In genomic region chr21:33362044-33362555, GRCh38 we compare ENCODE assay signal across 8 cellular contexts. TPM values are rescaled to one million over a fixed set of nuclear protein-coding genes. Genes with fewer than 3 reads are reported as not detected.
DNase-seq lines count a peak whose midpoint lies in the region; ATAC-seq, FAIRE-seq and TF ChIP-seq lines count a peak whose summit lies in the region.

No MANE protein-coding gene starts in this region.

- TF ChIP-seq CTCF in DND-41 (IDR thresholded peaks at IDR 0.05; ENCODE audit: borderline replicate concordance, extremely low read depth, low read length, poor library complexity, severe bottlenecking) (no peak), LNCaP clone FGC (IDR thresholded peaks at IDR 0.05; ENCODE audit: control insufficient read depth, extremely low read depth, insufficient read depth) (no peak), K562 (IDR thresholded peaks at IDR 0.05 in 2 of 3, conservative IDR thresholded peaks at IDR 0.05 in 1 of 3; ENCODE audit: insufficient read depth in 2 of 3, low read depth in 1 of 3, low read length in 3 of 3) (no peak), lower leg skin (IDR thresholded peaks at IDR 0.05) (no peak), stomach (IDR thresholded peaks at IDR 0.05) (no peak)

- ATAC-seq in DND-41 (ENCODE audit: insufficient read depth, low read depth) (peak; percentile 66), K562 (peak; percentile 51), sciatic nerve (no peak), GM19395 (IDR thresholded peaks at IDR 0.05; ENCODE audit: unreplicated experiment) (no peak)

- H3K4me2 ChIP-seq in DND-41 (ENCODE audit: insufficient read depth, low read length) = peak overlapping the region; percentile 57
- peak overlapping the region; percentile 81 for H3K4me2 ChIP-seq in K562 (ENCODE audit: insufficient read depth, low read length)

- H3K36me3 ChIP-seq in DND-41 (ENCODE audit: insufficient read depth, low read length) = peaks cover 5% of the 10 kb centered on the region
- no peaks in the 10 kb centered on the region for H3K36me3 ChIP-seq in K562 (ENCODE audit: control insufficient read depth, insufficient read depth, low read length)
- H3K36me3 ChIP-seq in stomach = peaks cover 0 to 10% (median 8%) of the 10 kb centered on the region in 4 donors

- POLR2A ChIA-PET in K562 (lab: Yijun Ruan, JAX) = interaction anchor here (0.7 to 2.0 kb wide), 8 partner anchors 9 to 134 kb away, joined by 3 to 12 read pairs (median 5); partner anchors contain the start of genes IFNAR1 and IL10RB

- H3K9ac ChIP-seq in DND-41 (ENCODE audit: low read depth, low read length) = no peak overlapping the region; the same call in 1 of the 2 replicates
- no peak overlapping the region for H3K9ac ChIP-seq in K562 (ENCODE audit: insufficient read depth in 1 of 2, low read depth in 2 of 2, low read length in 2 of 2)

- intact Hi-C loops in K562 (cut with micrococcal nuclease) = loop anchor here (5.0 kb wide), 2 partner anchors 95 to 245 kb away; partner anchors contain the start of gene IL10RB
- intact Hi-C loops in lower leg skin (cut with DNase I; ENCODE audit: low total_unique reads) = loop anchor here (10.0 kb wide), 2 partner anchors 83 to 167 kb away; no protein-coding TSS in a partner anchor
- intact Hi-C loops in stomach (cut with DNase I; ENCODE audit: low total_unique reads) = loop anchor here (10.0 kb wide), 1 partner anchor 83 kb away; no protein-coding TSS in a partner anchor
- intact Hi-C loops in sciatic nerve (cut with DNase I) = no loop called here

- in situ Hi-C loops in K562 (cut with MboI) = no loop called here

- no TSS peak for BruUV-seq in K562 (replicated peaks; lab: Mats Ljungman, UMichigan)

- peaks cover 19% of the 10 kb centered on the region for H3K4me1 ChIP-seq in DND-41 (ENCODE audit: insufficient read depth, low read length)
- H3K4me1 ChIP-seq in K562 (replicated peaks in 1 of 2; ENCODE audit: control insufficient read depth in 2 of 2, insufficient read depth in 2 of 2, low read length in 2 of 2) = peaks cover 9 to 20% of the 10 kb centered on the region in 2 experiments; a peak in 3 of 5 replicates
- peaks cover 15 to 33% (median 28%) of the 10 kb centered on the region in 4 donors for H3K4me1 ChIP-seq in stomach

- DNase-seq in DND-41 (peak; percentile 56), LNCaP clone FGC (ENCODE audit: low read depth) (peak; percentile 28), SW480 (ENCODE audit: low spot score) (peak; percentile 77), K562 (ENCODE audit: extremely low read depth in 1 of 4, low spot score in 3 of 4) (peak in 2 of 4 experiments; percentile 22 to 59), lower leg skin (ENCODE audit: low spot score in 2 of 2) (peak; percentile 43 to 85), stomach (peak; percentile 50), sciatic nerve (ENCODE audit: low spot score) (no peak)

- no peak overlapping the region for H3K27ac ChIP-seq in DND-41 (ENCODE audit: low read length)
- H3K27ac ChIP-seq in K562 (ENCODE audit: extremely low read depth, low read depth, low read length) = no peak overlapping the region
- H3K27ac ChIP-seq in stomach = peak overlapping the region; percentile 22 to 75 (median 57)

- H3K79me2 ChIP-seq in DND-41 (ENCODE audit: insufficient read depth, low read length) (no peaks in the 10 kb centered on the region), K562 (ENCODE audit: control insufficient read depth, insufficient read depth, low read length) (no peaks in the 10 kb centered on the region)

- no peak for TF ChIP-seq RAD21 in K562 (CRISPR knock-in tag; conservative IDR thresholded peaks at IDR 0.05 in 1 of 2, IDR thresholded peaks at IDR 0.05 in 1 of 2)

- H3K4me3 ChIP-seq in DND-41 (ENCODE audit: low read depth in 1 of 2, low read length in 2 of 2) (peak overlapping the region in 1 of 2 experiments; percentile 40; a peak in 2 of 4 replicates), LNCaP clone FGC (ENCODE audit: low read depth, low read length) (peak overlapping the region; percentile 5; the same call in 1 of the 2 replicates), K562 (peak overlapping the region; percentile 23), lower leg skin (ENCODE audit: low read depth, poor library complexity, severe bottlenecking) (no peak overlapping the region), stomach (peak overlapping the region; percentile 8 to 22 (median 13))

- H2AFZ ChIP-seq in DND-41 (ENCODE audit: low read depth, low read length) = peak overlapping the region; percentile 66
- peak overlapping the region; percentile 83 for H2AFZ ChIP-seq in K562 (ENCODE audit: low read depth, low read length)

- no peaks in the 10 kb centered on the region; the same call in 1 of the 2 replicates for H4K20me1 ChIP-seq in DND-41 (ENCODE audit: insufficient read depth, low read length)
- no peaks in the 10 kb centered on the region for H4K20me1 ChIP-seq in K562 (replicated peaks; ENCODE audit: control insufficient read depth, insufficient read depth, low read length)

- TF ChIP-seq EP300 in K562 (IDR thresholded peaks at IDR 0.05; ENCODE audit: low read length) (no peak), stomach (IDR thresholded peaks at IDR 0.05) (no peak)

- FAIRE-seq in K562 (lab: Jason Lieb, UNC) = peak; percentile 49

- TF ChIP-seq POLR2A in K562 (conservative IDR thresholded peaks at IDR 0.05) = peak; percentile 73
- TF ChIP-seq POLR2A in lower leg skin (IDR thresholded peaks at IDR 0.05) = no peak
- no peak for TF ChIP-seq POLR2A in stomach (IDR thresholded peaks at IDR 0.05)

- peaks cover 11% of the 10 kb centered on the region for H3K9me3 ChIP-seq in DND-41 (ENCODE audit: insufficient read depth, low read length, severe bottlenecking)
- H3K9me3 ChIP-seq in K562 (replicated peaks; ENCODE audit: control insufficient read depth, insufficient read depth, low read depth, low read length) = peaks cover 8% of the 10 kb centered on the region
- peaks cover 0 to 9% (median 5%) of the 10 kb centered on the region in 4 donors for H3K9me3 ChIP-seq in stomach

- H3K27me3 ChIP-seq in DND-41 (ENCODE audit: insufficient read depth, low read length, poor library complexity) = no peaks in the 10 kb centered on the region
- H3K27me3 ChIP-seq in K562 (ENCODE audit: control insufficient read depth in 2 of 2, insufficient read depth in 2 of 2, low read length in 2 of 2) = no peaks in the 10 kb centered on the region
- H3K27me3 ChIP-seq in stomach = no peaks in the 10 kb centered on the region

- CTCF ChIA-PET in K562 (lab: Yijun Ruan, JAX; ENCODE audit: low intra/inter-chr PET ratio) = interaction anchor here (0.9 to 2.2 kb wide), 3 partner anchors 14 to 162 kb away, joined by 3 to 14 read pairs (median 11); no protein-coding TSS in a partner anchor

- H3K9me1 ChIP-seq in K562 (ENCODE audit: control insufficient read depth, insufficient read depth, low read length) = no peaks in the 10 kb centered on the region

- WGBS in K562 (ENCODE audit: insufficient coverage, low coverage, missing lambda C conversion rate) = 32% methylated on average over 12 of the region's 12 CpGs
- 32 to 36% methylated on average over 12 of the region's 12 CpGs for WGBS in lower leg skin, 2 donors
- 27 to 46% (median 37%) methylated on average over 12 of the region's 12 CpGs for WGBS in stomach, 5 donors

RNA-seq across cellular contexts. Expression of gene IFNAR1, which starts 37.3 kb away (rescaled TPM):
- 7.7 and 20.5 TPM in 2 replicates for total RNA-seq in K562 (2011; cell fraction: chromatin; rRNA removed; ENCODE audit: low replicate concordance)
- total RNA-seq in K562 (2011; cell fraction: nucleolus; rRNA removed) = 8.7 and 11.3 TPM in 2 replicates
- total RNA-seq in K562 (2011; cell fraction: nucleoplasm; rRNA removed) = 13.3 and 24.0 TPM in 2 replicates
- total RNA-seq in K562 (2014; rRNA removed) (8.6 TPM in 2 replicates), K562 (2014; rRNA removed; fragmentation: Illumina TruSeq; extraction: Trizol) (11.5 and 13.7 TPM in 2 replicates), K562 (2015; rRNA removed; fragmentation: Illumina TruSeq; extraction: Trizol) (10.2 and 12.7 TPM in 2 replicates), K562 (2021) (23.7 and 24.2 TPM in 2 replicates), lower leg skin (10 to 100 TPM; 17.0 to 19.4 (median 19.0) TPM), stomach (10 to 100 TPM in 3 of 5 donors, 1 to 10 TPM in 2; 2.6 to 34.5 (median 14.3) TPM), sciatic nerve (61.7 TPM)
- polyA plus RNA-seq in K562 (2011; rRNA removed) (10.4 and 10.8 TPM in 2 replicates), K562 (2014; fragmentation: Illumina TruSeq; extraction: Trizol) (17.2 and 20.9 TPM in 2 replicates), K562 (2014; fragmentation: Nextera tagmentation; extraction: Ambion mirVana) (10 to 100 TPM; 27.4 to 31.8 TPM), K562 (2014; rRNA removed) (11.0 and 14.8 TPM in 2 replicates), stomach (10 to 100 TPM in 2 of 3 donors, 1 to 10 TPM in 1; 8.3 to 11.8 (median 10.6) TPM)
- 5.4 and 10.1 TPM in 2 replicates for polyA plus RNA-seq in K562 (2011; cell fraction: cytosol; rRNA removed)
- polyA plus RNA-seq in K562 (2011; cell fraction: nucleus; rRNA removed) = 2.8 and 3.5 TPM in 2 replicates
- polyA plus RNA-seq in K562 (2012) = 20.0 and 32.3 TPM in 2 replicates
- polyA minus RNA-seq in K562 (2011; rRNA and poly(A)+ RNA removed) = 21.6 and 28.4 TPM in 2 replicates
- polyA minus RNA-seq in K562 (2011; cell fraction: cytosol; rRNA and poly(A)+ RNA removed) = 10.5 and 11.9 TPM in 2 replicates
- 6.2 and 12.8 TPM in 2 replicates for polyA minus RNA-seq in K562 (2011; cell fraction: nucleus; rRNA and poly(A)+ RNA removed)

RNA-seq across cellular contexts. Expression of gene IFNGR2, which starts 41.1 kb away (rescaled TPM):
- total RNA-seq in K562 (2011; cell fraction: chromatin; rRNA removed; ENCODE audit: low replicate concordance) = 16.2 and 26.5 TPM in 2 replicates
- 28.2 and 28.3 TPM in 2 replicates for total RNA-seq in K562 (2011; cell fraction: nucleolus; rRNA removed)
- 31.7 and 44.8 TPM in 2 replicates for total RNA-seq in K562 (2011; cell fraction: nucleoplasm; rRNA removed)
- total RNA-seq in K562 (2014; rRNA removed) (19.4 and 24.2 TPM in 2 replicates), K562 (2014; rRNA removed; fragmentation: Illumina TruSeq; extraction: Trizol) (28.5 and 31.3 TPM in 2 replicates), K562 (2015; rRNA removed; fragmentation: Illumina TruSeq; extraction: Trizol) (31.3 and 36.8 TPM in 2 replicates), K562 (2021) (28.5 and 29.5 TPM in 2 replicates), lower leg skin (10 to 100 TPM; 46.7 to 74.1 (median 60.9) TPM), stomach (10 to 100 TPM; 35.2 to 89.3 (median 67.8) TPM), sciatic nerve (70.1 TPM)
- polyA plus RNA-seq in K562 (2011; rRNA removed) (58.0 and 81.8 TPM in 2 replicates), K562 (2014; fragmentation: Illumina TruSeq; extraction: Trizol) (35.4 and 44.8 TPM in 2 replicates), K562 (2014; fragmentation: Nextera tagmentation; extraction: Ambion mirVana) (1 to 10 TPM; 6.7 to 8.4 TPM), K562 (2014; rRNA removed) (27.8 and 32.9 TPM in 2 replicates), stomach (10 to 100 TPM; 42.2 to 79.7 (median 47.0) TPM)
- polyA plus RNA-seq in K562 (2011; cell fraction: cytosol; rRNA removed) = 45.1 and 64.7 TPM in 2 replicates
- polyA plus RNA-seq in K562 (2011; cell fraction: nucleus; rRNA removed) = 34.8 and 50.8 TPM in 2 replicates
- 24.4 and 31.8 TPM in 2 replicates for polyA plus RNA-seq in K562 (2012)
- polyA minus RNA-seq in K562 (2011; rRNA and poly(A)+ RNA removed) = 43.8 and 53.1 TPM in 2 replicates
- polyA minus RNA-seq in K562 (2011; cell fraction: cytosol; rRNA and poly(A)+ RNA removed) = 26.9 and 27.4 TPM in 2 replicates
- polyA minus RNA-seq in K562 (2011; cell fraction: nucleus; rRNA and poly(A)+ RNA removed) = 13.1 and 19.8 TPM in 2 replicates

Comparison
In these comparisons a context has a peak if more than half of its experiments do, and no peak if none do; other contexts are left out.
1. ATAC-seq: peak in DND-41 (single experiment) and K562 (single experiment); none in sciatic nerve (single experiment) and GM19395 (single experiment).
2. H3K27ac ChIP-seq: peak in stomach (5 of 5); none in DND-41 (single experiment) and K562 (single experiment).